ENCODE assay signal across 2 cellular contexts in genomic region chr1:16701189-16701588, GRCh38. TPM values are rescaled to one million over a fixed set of nuclear protein-coding genes. Genes with fewer than 3 reads are reported as not detected.
"Had no signal": no experiment of that assay in that cellular context is flagged by ENCODE, and none has a peak within 500 bp of the region (broad histone marks: within the 10 kb centered on the region; RNA-seq: fewer than 3 reads in every experiment).

No MANE protein-coding gene starts in this region.

RNA-seq across cellular contexts. Expression of gene RNU1-3, which starts 34.4 kb away (rescaled TPM):
- total RNA-seq: LHCN-M2 had no signal
- polyA plus RNA-seq: SK-N-SH had no signal

RNA-seq across cellular contexts. Expression of gene RNU1-4, which starts 39.1 kb away (rescaled TPM):
- total RNA-seq: LHCN-M2 had no signal
- polyA plus RNA-seq: SK-N-SH had no signal
